Comparison of ENCODE assay signal across 8 cellular contexts in genomic region chr11:62123669-62124185, GRCh38. TPM values are rescaled to one million over a fixed set of nuclear protein-coding genes. Genes with fewer than 3 reads are reported as not detected.
DNase-seq lines count a peak whose midpoint lies in the region; ATAC-seq and FAIRE-seq lines count a peak whose summit lies in the region.

Gene INCENP (plus strand): TSS chr11:62124011. CDS start chr11:62128162, 4,151 bp downstream.

- FAIRE-seq in HTR-8/SVneo (lab: Jason Lieb, UNC) = peak; percentile 23

- H3K36me3 ChIP-seq in endocrine pancreas (ENCODE audit: control insufficient read depth, insufficient read depth, low read length) (no peaks in the 10 kb centered on the region), mesenchymal stem cell (ENCODE audit: control insufficient read depth in 1 of 2, insufficient read depth in 2 of 2, low read depth in 1 of 2, low read length in 2 of 2) (peaks cover 6 to 8% of the 10 kb centered on the region in 2 experiments)

- peak within 1 kb of the TSS; percentile 87 for H4K91ac ChIP-seq in mesenchymal stem cell (ENCODE audit: low read length)

- no peak within 1 kb of the TSS for H2BK120ac ChIP-seq in mesenchymal stem cell (ENCODE audit: low read depth, low read length)

- peak within 1 kb of the TSS; percentile 77 for H3K4me2 ChIP-seq in mesenchymal stem cell (ENCODE audit: low read length, poor library complexity, severe bottlenecking)

- peaks cover 4% of the 10 kb centered on the region for H3K4me1 ChIP-seq in endocrine pancreas (ENCODE audit: control insufficient read depth, insufficient read depth, low read length)
- H3K4me1 ChIP-seq in mesenchymal stem cell (ENCODE audit: control insufficient read depth, insufficient read depth, low read depth, low read length) = peaks cover 7% of the 10 kb centered on the region

- ATAC-seq in GM21367 (IDR thresholded peaks at IDR 0.05; ENCODE audit: unreplicated experiment) = peak; percentile 88

- H3K27me3 ChIP-seq in endocrine pancreas (ENCODE audit: control insufficient read depth, insufficient read depth, low read length) (no peaks in the 10 kb centered on the region), mesenchymal stem cell (ENCODE audit: control insufficient read depth in 1 of 2, insufficient read depth in 1 of 2, low read length in 2 of 2) (no peaks in the 10 kb centered on the region)

- no peaks in the 10 kb centered on the region for H3K9me3 ChIP-seq in endocrine pancreas (ENCODE audit: control insufficient read depth, low read length)
- no peaks in the 10 kb centered on the region for H3K9me3 ChIP-seq in mesenchymal stem cell (ENCODE audit: control insufficient read depth, low read length)

- H4K8ac ChIP-seq in mesenchymal stem cell (ENCODE audit: low read length) = peak within 1 kb of the TSS; percentile 77

- H2BK15ac ChIP-seq in mesenchymal stem cell (ENCODE audit: low read depth, poor library complexity, severe bottlenecking) = no peak within 1 kb of the TSS

- peak within 1 kb of the TSS; percentile 77 for H3K9ac ChIP-seq in endocrine pancreas (ENCODE audit: control insufficient read depth, insufficient read depth, low read length)
- H3K9ac ChIP-seq in mesenchymal stem cell (ENCODE audit: low read length) = peak within 1 kb of the TSS; percentile 95

- peak within 1 kb of the TSS in 1 of 2 experiments; percentile 46 for H3K23ac ChIP-seq in mesenchymal stem cell (ENCODE audit: low read length in 2 of 2)

- under 1% methylated on average over 39 of the region's 39 CpGs for WGBS in mesenchymal stem cell

- peak within 1 kb of the TSS; percentile 77 to 80 for H3K18ac ChIP-seq in mesenchymal stem cell (ENCODE audit: low read depth in 1 of 2, low read length in 2 of 2)

- H3K79me1 ChIP-seq in mesenchymal stem cell (replicated peaks; ENCODE audit: low read length, poor library complexity, severe bottlenecking) = peaks cover 10% of the 10 kb centered on the region

- peak within 1 kb of the TSS in 1 of 2 experiments; percentile 79 for H3K14ac ChIP-seq in mesenchymal stem cell (ENCODE audit: low read length in 2 of 2)

- H2BK12ac ChIP-seq in mesenchymal stem cell (ENCODE audit: low read length in 2 of 2) = peak within 1 kb of the TSS in 1 of 2 experiments; percentile 4

- peak; percentile 99 for DNase-seq in COR-L47 (lab: John Stamatoyannopoulos, UW)
- peak; percentile 93 for DNase-seq in HTR-8/SVneo (ENCODE audit: insufficient read length, low spot score)
- peak; percentile 98 for DNase-seq in NOMO-1 treated with dmso at 0.1 percent for 144 hours (lab: John Stamatoyannopoulos, UW; ENCODE audit: unreplicated experiment)
- peak; percentile 55 to 85 (median 78) for DNase-seq in activated CD8-positive, alpha-beta memory T cell treated with anti-CD3 and anti-CD28 coated beads for 48 hours (ENCODE audit: low read depth in 2 of 3, low spot score in 2 of 3)
- DNase-seq in mesenchymal stem cell = peak; percentile 99
- DNase-seq in stimulated activated CD8-positive, alpha-beta memory T cell treated with anti-CD3 and anti-CD28 coated beads, Interleukin-12 subunit alpha, Interleukin-12 subunit beta, amount 100 ng/mL, for 4 hours (ENCODE audit: low read depth) = peak; percentile 89

- peak within 1 kb of the TSS; percentile 46 for H2AFZ ChIP-seq in mesenchymal stem cell (ENCODE audit: low read depth, low read length)

- H2AK5ac ChIP-seq in mesenchymal stem cell (ENCODE audit: low read length, severe bottlenecking) = no peak within 1 kb of the TSS

- no peak within 1 kb of the TSS for H2BK5ac ChIP-seq in mesenchymal stem cell (ENCODE audit: low read depth, low read length, poor library complexity, severe bottlenecking)

- peak within 1 kb of the TSS; percentile 63 for H3K4me3 ChIP-seq in endocrine pancreas (ENCODE audit: control insufficient read depth, insufficient read depth, low read length)
- peak within 1 kb of the TSS; percentile 82 to 100 for H3K4me3 ChIP-seq in mesenchymal stem cell (ENCODE audit: insufficient read depth in 1 of 2, low read depth in 1 of 2, low read length in 2 of 2)

- H3K4ac ChIP-seq in mesenchymal stem cell (ENCODE audit: low read depth in 1 of 2, low read length in 2 of 2) = peak within 1 kb of the TSS; percentile 36 to 44

- peak within 1 kb of the TSS; percentile 36 for H3K27ac ChIP-seq in mesenchymal stem cell (ENCODE audit: low read length, poor library complexity, severe bottlenecking)

RNA-seq across cellular contexts. Expression of gene INCENP, which starts in this region (rescaled TPM):
- polyA plus RNA-seq in mesenchymal stem cell (2013, experiment 1 of 2) = 7.9 TPM
- polyA plus RNA-seq in mesenchymal stem cell (2013, experiment 2 of 2) = 7.7 TPM

Comparison
In these comparisons a context has a peak if more than half of its experiments do, and no peak if none do; other contexts are left out.
1. Peak in every context shown above with its lines: DNase-seq, ATAC-seq, H3K4me3 ChIP-seq and H3K27ac ChIP-seq.